11 cellular contexts compared by ENCODE assay signal in genomic region chr3:159805411-159805772, GRCh38. TPM values are rescaled to one million over a fixed set of nuclear protein-coding genes. Genes with fewer than 3 reads are reported as not detected.
DNase-seq lines count a peak whose midpoint lies in the region; ATAC-seq and TF ChIP-seq lines count a peak whose summit lies in the region.
"Had no signal": no experiment of that assay in that cellular context is flagged by ENCODE, and none has a peak within 500 bp of the region (broad histone marks: within the 10 kb centered on the region; RNA-seq: fewer than 3 reads in every experiment).

No MANE protein-coding gene starts in this region.

- peaks cover 20% of the 10 kb centered on the region for H3K4me1 ChIP-seq in Panc1 (ENCODE audit: control insufficient read depth, insufficient read depth, low read length)
- H3K4me1 ChIP-seq: BLaER1 treated with 17β-estradiol and CSF1 and Interleukin-3, amounts not matched to agents 10 nM and 100 nM had no signal

- H3K4me3 ChIP-seq in Panc1 (ENCODE audit: low read depth in 2 of 2, low read length in 2 of 2): no peak overlapping the region
- no peak overlapping the region for H3K4me3 ChIP-seq in neural cell (ENCODE audit: low read length)
- H3K4me3 ChIP-seq: BLaER1 treated with 17β-estradiol and CSF1 and Interleukin-3, amounts not matched to agents 10 nM and 100 nM had no signal

- H2AFZ ChIP-seq in neural cell (ENCODE audit: low read depth, low read length): no peak overlapping the region

- H3K4me2 ChIP-seq in neural cell (ENCODE audit: low read length): no peak overlapping the region
- H3K4me2 ChIP-seq: BLaER1 treated with 17β-estradiol and CSF1 and Interleukin-3, amounts not matched to agents 10 nM and 100 nM had no signal

- ATAC-seq in GM18907 (IDR thresholded peaks at IDR 0.05; ENCODE audit: unreplicated experiment) (peak; percentile 16), HG02571 (IDR thresholded peaks at IDR 0.05; ENCODE audit: unreplicated experiment) (peak; percentile 11), Panc1 (no peak; the same call in 1 of the 2 replicates)

- H3K27ac ChIP-seq in Panc1 (ENCODE audit: low read length): no peak overlapping the region
- no peak overlapping the region for H3K27ac ChIP-seq in neural cell (ENCODE audit: low read length)
- H3K27ac ChIP-seq: BLaER1 treated with 17β-estradiol and CSF1 and Interleukin-3, amounts not matched to agents 10 nM and 100 nM had no signal

- POLR2A ChIA-PET in Panc1 (lab: Charles Lee): no interaction called here

- no peaks in the 10 kb centered on the region for H3K9me2 ChIP-seq in neural cell (ENCODE audit: insufficient read depth, low read length)

- no peaks in the 10 kb centered on the region for H3K27me3 ChIP-seq in Panc1 (ENCODE audit: control insufficient read depth, insufficient read depth, low read length)
- H3K27me3 ChIP-seq in neural cell (ENCODE audit: insufficient read depth, low read depth, low read length): no peaks in the 10 kb centered on the region
- H3K27me3 ChIP-seq: BLaER1 treated with 17β-estradiol and CSF1 and Interleukin-3, amounts not matched to agents 10 nM and 100 nM had no signal

- H3K36me3 ChIP-seq in Panc1 (ENCODE audit: control insufficient read depth, insufficient read depth, low read length) (no peaks in the 10 kb centered on the region), neural cell (ENCODE audit: insufficient read depth, low read length) (no peaks in the 10 kb centered on the region)
- H3K36me3 ChIP-seq: BLaER1 treated with 17β-estradiol and CSF1 and Interleukin-3, amounts not matched to agents 10 nM and 100 nM had no signal

- TF ChIP-seq CTCF in Panc1 (IDR thresholded peaks at IDR 0.05) (peak; percentile 54), neural cell (IDR thresholded peaks at IDR 0.05; ENCODE audit: poor library complexity, severe bottlenecking) (peak; percentile 12)

- TF ChIP-seq EP300 in neural cell (conservative IDR thresholded peaks at IDR 0.05; ENCODE audit: poor library complexity, severe bottlenecking): no peak

- H3K9me3 ChIP-seq in Panc1 (ENCODE audit: control insufficient read depth, insufficient read depth, low read depth, low read length) (no peaks in the 10 kb centered on the region), neural cell (ENCODE audit: low read length) (no peaks in the 10 kb centered on the region)
- H3K9me3 ChIP-seq: BLaER1 treated with 17β-estradiol and CSF1 and Interleukin-3, amounts not matched to agents 10 nM and 100 nM had no signal

- no peak overlapping the region for H3K9ac ChIP-seq in neural cell (ENCODE audit: low read length)
- H3K9ac ChIP-seq: BLaER1 treated with 17β-estradiol and CSF1 and Interleukin-3, amounts not matched to agents 10 nM and 100 nM had no signal

- TF ChIP-seq RAD21 in neural cell (conservative IDR thresholded peaks at IDR 0.05): no peak

- intact Hi-C loops in Panc1 (cut with micrococcal nuclease; ENCODE audit: unreplicated experiment): loop anchor here (1.0 to 5.0 kb wide), 3 partner anchors 38 to 541 kb away; no protein-coding TSS in a partner anchor

- BruUV-seq in Panc1 (replicated peaks; lab: Mats Ljungman, UMichigan): no TSS peak

- H3K79me2 ChIP-seq in neural cell (replicated peaks; ENCODE audit: insufficient read depth, low read length): no peaks in the 10 kb centered on the region

- H3F3A ChIP-seq in neural cell (ENCODE audit: insufficient read depth, low read length, poor library complexity, severe bottlenecking): no peaks in the 10 kb centered on the region

- CTCF ChIA-PET in Panc1 (lab: Charles Lee): interaction anchor here (0.5 to 1.5 kb wide), 5 partner anchors 8 to 553 kb away, joined by 3 to 6 read pairs (median 5); no protein-coding TSS in a partner anchor

- DNase-seq in Panc1 (ENCODE audit: low read depth, low spot score): no peak
- DNase-seq in iPS-NIHi7 (ENCODE audit: extremely low spot score): no peak
- no peak for DNase-seq in cerebellar nuclear complex (lab: John Stamatoyannopoulos, UW)
- no peak for DNase-seq in MV-4-11 (lab: John Stamatoyannopoulos, UW)
- DNase-seq in NCI-H1048 (lab: John Stamatoyannopoulos, UW): no peak
- DNase-seq: activated CD4-positive, alpha-beta T cell treated with anti-CD3 and anti-CD28 coated beads for 4 hours; natural killer cell had no signal

- in situ Hi-C loops in Panc1 (cut with HindIII; ENCODE audit: low pct_unique_long_range_greater_than_20kb, low sequenced_read_pairs): no loop called here

- H4K20me1 ChIP-seq in neural cell (ENCODE audit: insufficient read depth): no peaks in the 10 kb centered on the region

TF ChIP-seq in neural cell, 6 proteins besides CTCF, POLR2A, EP300 and RAD21:
- TF ChIP-seq POLR2AphosphoS5 (IDR thresholded peaks at IDR 0.05) (no peak), EZH2 (IDR thresholded peaks at IDR 0.05; ENCODE audit: borderline replicate concordance, insufficient read depth, low read length, poor library complexity, severe bottlenecking) (no peak), MXI1 (conservative IDR thresholded peaks at IDR 0.05; ENCODE audit: poor library complexity, severe bottlenecking) (no peak), SMC3 (conservative IDR thresholded peaks at IDR 0.05; ENCODE audit: poor library complexity) (no peak), REST (IDR thresholded peaks at IDR 0.05; ENCODE audit: borderline replicate concordance) (no peak), TAF1 (IDR thresholded peaks at IDR 0.05; ENCODE audit: low read depth) (no peak)

RNA-seq across cellular contexts. Expression of gene SCHIP1, which starts 34.3 kb away (rescaled TPM):
- 1.2 TPM for total RNA-seq in Panc1 (2021; ENCODE audit: unreplicated experiment)
- polyA plus RNA-seq in Panc1 (2012; ENCODE audit: insufficient read length): 0.94 TPM
- 92.7 and 94.9 TPM in 2 replicates for polyA plus RNA-seq in neural cell
- polyA minus RNA-seq in neural cell: 56.7 and 73.4 TPM in 2 replicates
- total RNA-seq: natural killer cell had no signal
